In the genomic region with DNA sequence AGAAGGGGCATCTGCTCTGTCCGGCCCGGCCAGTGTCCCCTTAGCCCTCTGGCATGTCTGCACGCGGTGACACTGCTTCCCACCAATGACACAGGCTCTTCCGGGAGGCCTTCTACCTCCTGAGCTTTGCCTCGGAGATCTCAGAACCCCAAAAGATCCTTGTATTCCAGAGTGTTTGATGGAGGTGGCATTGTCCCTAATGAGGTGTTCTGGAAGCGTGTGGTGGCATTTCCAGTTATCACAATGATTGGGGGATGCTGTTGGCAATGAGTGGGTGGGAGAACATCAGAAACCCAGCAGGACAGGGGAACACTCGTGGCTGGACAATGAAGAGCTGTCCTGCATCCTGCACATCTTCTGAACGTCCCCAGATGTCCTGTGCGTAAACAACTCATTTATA, we compare ENCODE assay signal across 2 cellular contexts.
TF ChIP-seq lines count a peak whose summit lies in the region.

No MANE protein-coding gene starts in this region.

TF ChIP-seq in SK-N-SH treated with all-trans-retinoic acid at 6 μM for 48 hours, 23 proteins besides CTCF, POLR2A, EP300 and RAD21 (continued from another document):
- TF ChIP-seq, protein P1, sequence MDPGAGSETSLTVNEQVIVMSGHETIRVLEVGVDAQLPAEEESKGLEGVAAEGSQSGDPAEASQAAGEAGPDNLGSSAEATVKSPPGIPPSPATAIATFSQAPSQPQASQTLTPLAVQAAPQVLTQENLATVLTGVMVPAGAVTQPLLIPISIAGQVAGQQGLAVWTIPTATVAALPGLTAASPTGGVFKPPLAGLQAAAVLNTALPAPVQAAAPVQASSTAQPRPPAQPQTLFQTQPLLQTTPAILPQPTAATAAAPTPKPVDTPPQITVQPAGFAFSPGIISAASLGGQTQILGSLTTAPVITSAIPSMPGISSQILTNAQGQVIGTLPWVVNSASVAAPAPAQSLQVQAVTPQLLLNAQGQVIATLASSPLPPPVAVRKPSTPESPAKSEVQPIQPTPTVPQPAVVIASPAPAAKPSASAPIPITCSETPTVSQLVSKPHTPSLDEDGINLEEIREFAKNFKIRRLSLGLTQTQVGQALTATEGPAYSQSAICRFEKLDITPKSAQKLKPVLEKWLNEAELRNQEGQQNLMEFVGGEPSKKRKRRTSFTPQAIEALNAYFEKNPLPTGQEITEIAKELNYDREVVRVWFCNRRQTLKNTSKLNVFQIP (CRISPR knock-in tag; IDR thresholded peaks at IDR 0.05; ENCODE audit: borderline replicate concordance, low read depth): no peak
- no peak for TF ChIP-seq ESRRG (CRISPR knock-in tag; IDR thresholded peaks at IDR 0.05)
- TF ChIP-seq, protein P2, sequence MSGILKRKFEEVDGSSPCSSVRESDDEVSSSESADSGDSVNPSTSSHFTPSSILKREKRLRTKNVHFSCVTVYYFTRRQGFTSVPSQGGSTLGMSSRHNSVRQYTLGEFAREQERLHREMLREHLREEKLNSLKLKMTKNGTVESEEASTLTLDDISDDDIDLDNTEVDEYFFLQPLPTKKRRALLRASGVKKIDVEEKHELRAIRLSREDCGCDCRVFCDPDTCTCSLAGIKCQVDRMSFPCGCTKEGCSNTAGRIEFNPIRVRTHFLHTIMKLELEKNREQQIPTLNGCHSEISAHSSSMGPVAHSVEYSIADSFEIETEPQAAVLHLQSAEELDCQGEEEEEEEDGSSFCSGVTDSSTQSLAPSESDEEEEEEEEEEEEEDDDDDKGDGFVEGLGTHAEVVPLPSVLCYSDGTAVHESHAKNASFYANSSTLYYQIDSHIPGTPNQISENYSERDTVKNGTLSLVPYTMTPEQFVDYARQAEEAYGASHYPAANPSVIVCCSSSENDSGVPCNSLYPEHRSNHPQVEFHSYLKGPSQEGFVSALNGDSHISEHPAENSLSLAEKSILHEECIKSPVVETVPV (CRISPR knock-in tag; IDR thresholded peaks at IDR 0.05): no peak

TF ChIP-seq in HepG2, 621 proteins besides CTCF, POLR2A, EP300 and RAD21 (continued from another document):
- TF ChIP-seq MEF2D (CRISPR knock-in tag; IDR thresholded peaks at IDR 0.05) (no peak), HNRNPL (IDR thresholded peaks at IDR 0.05; ENCODE audit: low read depth, low read length) (no peak), FOXK2 (IDR thresholded peaks at IDR 0.05) (no peak), ZNF124 (CRISPR knock-in tag; IDR thresholded peaks at IDR 0.05) (no peak), ZNF253 (CRISPR knock-in tag; IDR thresholded peaks at IDR 0.05; ENCODE audit: borderline replicate concordance) (no peak), ZNF10 (CRISPR knock-in tag; IDR thresholded peaks at IDR 0.05; ENCODE audit: borderline replicate concordance, low read depth) (no peak)
- TF ChIP-seq, protein P3, sequence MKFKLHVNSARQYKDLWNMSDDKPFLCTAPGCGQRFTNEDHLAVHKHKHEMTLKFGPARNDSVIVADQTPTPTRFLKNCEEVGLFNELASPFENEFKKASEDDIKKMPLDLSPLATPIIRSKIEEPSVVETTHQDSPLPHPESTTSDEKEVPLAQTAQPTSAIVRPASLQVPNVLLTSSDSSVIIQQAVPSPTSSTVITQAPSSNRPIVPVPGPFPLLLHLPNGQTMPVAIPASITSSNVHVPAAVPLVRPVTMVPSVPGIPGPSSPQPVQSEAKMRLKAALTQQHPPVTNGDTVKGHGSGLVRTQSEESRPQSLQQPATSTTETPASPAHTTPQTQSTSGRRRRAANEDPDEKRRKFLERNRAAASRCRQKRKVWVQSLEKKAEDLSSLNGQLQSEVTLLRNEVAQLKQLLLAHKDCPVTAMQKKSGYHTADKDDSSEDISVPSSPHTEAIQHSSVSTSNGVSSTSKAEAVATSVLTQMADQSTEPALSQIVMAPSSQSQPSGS (CRISPR knock-in tag; IDR thresholded peaks at IDR 0.05): no peak
